ENCODE assay signal across 16 cellular contexts in the genomic region with DNA sequence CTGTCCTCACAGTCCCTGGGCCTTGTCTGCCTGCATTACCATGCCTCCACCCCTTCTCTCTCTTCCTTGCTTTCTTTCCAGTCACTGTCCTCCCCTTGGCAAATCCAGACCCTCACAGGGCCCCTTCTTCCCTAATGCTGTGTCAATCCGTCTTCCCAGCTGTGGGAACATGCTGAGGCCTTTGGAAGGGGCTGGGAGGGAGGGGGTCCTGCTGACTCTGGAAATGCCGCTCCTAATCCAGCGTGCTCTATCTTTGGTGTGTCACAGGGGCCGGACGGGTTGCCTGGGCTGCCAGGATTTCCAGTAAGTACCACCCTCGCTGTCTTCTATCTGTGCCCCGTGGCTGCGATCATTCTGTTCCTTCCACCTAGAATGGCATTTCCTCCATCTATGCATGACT.
DNase-seq lines count a peak whose midpoint lies in the region; ATAC-seq and TF ChIP-seq lines count a peak whose summit lies in the region.
"Had no signal": no experiment of that assay in that cellular context is flagged by ENCODE, and none has a peak within 500 bp of the region (broad histone marks: within the 10 kb centered on the region; RNA-seq: fewer than 3 reads in every experiment).

No MANE protein-coding gene starts in this region.

- TF ChIP-seq CTCF in HFFc6 (IDR thresholded peaks at IDR 0.05) (no peak), SK-N-SH (IDR thresholded peaks at IDR 0.05) (no peak), GM10266 (IDR thresholded peaks at IDR 0.05; ENCODE audit: control insufficient read depth, insufficient read depth, low read depth, missing control alignments) (no peak)

- peak overlapping the region in 1 of 2 experiments; percentile 78; a peak in 2 of 4 replicates for H3K27ac ChIP-seq in SK-N-SH (ENCODE audit: low read depth in 2 of 2, low read length in 1 of 2)
- peak overlapping the region in 12 of 21 experiments; percentile 19 to 81 (median 50) for H3K27ac ChIP-seq in skin epidermis
- H3K27ac ChIP-seq: SK-N-MC had no signal

- H3K27me3 ChIP-seq in SK-N-SH (ENCODE audit: insufficient read depth) = no peaks in the 10 kb centered on the region

- H3K4me2 ChIP-seq in SK-N-SH = peak overlapping the region; percentile 72

- intact Hi-C loops in activated CD4-positive, alpha-beta T cell treated with anti-CD3 and anti-CD28 coated beads for 36 hours (cut with DNase I, micrococcal nuclease) = no loop called here

- no peak for TF ChIP-seq RAD21 in SK-N-SH (IDR thresholded peaks at IDR 0.05; ENCODE audit: low read length)

- CTCF ChIA-PET in SK-N-SH (lab: Yijun Ruan, JAX) = interaction anchor here (0.8 to 1.2 kb wide), 2 partner anchors 12 to 100 kb away, joined by 3 read pairs; no protein-coding TSS in a partner anchor
- CTCF ChIA-PET in activated CD4-positive, alpha-beta T cell treated with anti-CD3 and anti-CD28 coated beads for 36 hours (lab: Charles Lee) = interaction anchor here (0.8 to 1.8 kb wide), 2 partner anchors 13 to 84 kb away, joined by 3 read pairs; no protein-coding TSS in a partner anchor

- H3K9ac ChIP-seq in SK-N-SH = peak overlapping the region; percentile 31; the same call in 1 of the 2 replicates

- no peaks in the 10 kb centered on the region for H3K79me2 ChIP-seq in SK-N-SH (ENCODE audit: insufficient read depth)

- WGBS in SK-N-SH (ENCODE audit: low lambda C conversion rate) = 61% methylated on average over 8 of the region's 8 CpGs

- no peak overlapping the region for H3K4me3 ChIP-seq in SK-N-SH (ENCODE audit: low read depth in 2 of 2, low read length in 1 of 2)
- no peak overlapping the region for H3K4me3 ChIP-seq in skin epidermis
- H3K4me3 ChIP-seq: SK-N-MC had no signal

- peaks cover 11% of the 10 kb centered on the region for H3K27me3 Mint-ChIP-seq in HFFc6 (ENCODE audit: insufficient read depth)
- H3K27me3 Mint-ChIP-seq in immature natural killer cell (ENCODE audit: low read depth in 3 of 3) = peaks cover 2 to 3% (median 2%) of the 10 kb centered on the region in 3 donors
- peaks cover 5% of the 10 kb centered on the region for H3K27me3 Mint-ChIP-seq in activated CD4-positive, alpha-beta T cell treated with anti-CD3 and anti-CD28 coated beads for 36 hours
- H3K27me3 Mint-ChIP-seq: memory B cell had no signal

- H3K36me3 Mint-ChIP-seq in HFFc6 (ENCODE audit: low read depth) = peaks cover 20% of the 10 kb centered on the region
- peaks cover 0 to 12% (median 11%) of the 10 kb centered on the region in 3 donors for H3K36me3 Mint-ChIP-seq in immature natural killer cell
- H3K36me3 Mint-ChIP-seq in activated CD4-positive, alpha-beta T cell treated with anti-CD3 and anti-CD28 coated beads for 36 hours (ENCODE audit: low read depth) = no peaks in the 10 kb centered on the region
- H3K36me3 Mint-ChIP-seq: WTC11 had no signal

- ATAC-seq in activated CD4-positive, alpha-beta T cell treated with anti-CD3 and anti-CD28 coated beads for 36 hours = no peak
- ATAC-seq: WTC11 had no signal

- no peaks in the 10 kb centered on the region for H4K20me1 ChIP-seq in SK-N-SH (ENCODE audit: insufficient read depth)

- H3K9me3 Mint-ChIP-seq in HFFc6 (peaks cover 18% of the 10 kb centered on the region), immature natural killer cell (peaks cover 4 to 16% (median 7%) of the 10 kb centered on the region in 6 donors)
- peaks cover 10% of the 10 kb centered on the region for H3K9me3 Mint-ChIP-seq in activated CD4-positive, alpha-beta T cell treated with anti-CD3 and anti-CD28 coated beads for 36 hours (ENCODE audit: low read depth)

- no peaks in the 10 kb centered on the region for H3K36me3 ChIP-seq in SK-N-SH (replicated peaks in 1 of 2; ENCODE audit: control insufficient read depth in 1 of 2, insufficient read depth in 2 of 2, low read length in 1 of 2)

- H2AFZ ChIP-seq in SK-N-SH (ENCODE audit: low read depth) = peak overlapping the region; percentile 67; the same call in 1 of the 2 replicates

- H3K4me1 Mint-ChIP-seq in HFFc6 (ENCODE audit: low read depth) (peaks cover 42% of the 10 kb centered on the region), immature natural killer cell (peaks cover 71 to 74% of the 10 kb centered on the region in 2 donors)
- H3K4me1 Mint-ChIP-seq in activated CD4-positive, alpha-beta T cell treated with anti-CD3 and anti-CD28 coated beads for 36 hours = peaks cover 19% of the 10 kb centered on the region
- H3K4me1 Mint-ChIP-seq: WTC11 had no signal

- no peak overlapping the region; the same call in 1 of the 2 replicates for H3K4me3 Mint-ChIP-seq in HFFc6
- peak overlapping the region in 3 of 5 donors; percentile 12 to 68 (median 65) for H3K4me3 Mint-ChIP-seq in immature natural killer cell
- no peak overlapping the region for H3K4me3 Mint-ChIP-seq in activated CD4-positive, alpha-beta T cell treated with anti-CD3 and anti-CD28 coated beads for 36 hours
- H3K4me3 Mint-ChIP-seq: memory B cell, WTC11 had no signal

- H3K9me3 ChIP-seq in SK-N-SH = no peaks in the 10 kb centered on the region

- H3K4me1 ChIP-seq in SK-N-SH (ENCODE audit: control insufficient read depth in 1 of 2, insufficient read depth in 2 of 2, low read depth in 1 of 2, low read length in 1 of 2) = peaks cover 0 to 21% of the 10 kb centered on the region in 2 experiments; a peak in 2 of 4 replicates

- POLR2A ChIA-PET in SK-N-SH (lab: Yijun Ruan, JAX) = no interaction called here
- POLR2A ChIA-PET in activated CD4-positive, alpha-beta T cell treated with anti-CD3 and anti-CD28 coated beads for 36 hours (lab: Charles Lee) = no interaction called here

- DNase-seq in HFFc6 = no peak
- DNase-seq in SK-N-SH = no peak
- DNase-seq in immature natural killer cell = no peak
- DNase-seq in GM10266 (ENCODE audit: extremely low spot score) = no peak
- DNase-seq in activated CD4-positive, alpha-beta T cell treated with anti-CD3 and anti-CD28 coated beads for 36 hours = no peak
- DNase-seq in GDM1 (lab: John Stamatoyannopoulos, UW) = no peak
- DNase-seq: activated CD8-positive, alpha-beta memory T cell treated with anti-CD3 and anti-CD28 coated beads for 24 hours; activated naive CD4-positive, alpha-beta T cell treated with anti-CD3 and anti-CD28 coated beads, Interleukin-2, amount 50 U/mL, for 16 hours; cortex of kidney; kidney glomerular epithelial cell; NCI-H1417 treated with DMSO at 0.1 percent for 48 hours; NCI-H2171 treated with DMSO at 0.1 percent for 48 hours had no signal

- H3K27ac Mint-ChIP-seq in HFFc6 (peak overlapping the region; percentile 67), immature natural killer cell (peak overlapping the region in 4 of 6 donors; percentile 69 to 88 (median 82))
- no peak overlapping the region for H3K27ac Mint-ChIP-seq in activated CD4-positive, alpha-beta T cell treated with anti-CD3 and anti-CD28 coated beads for 36 hours
- H3K27ac Mint-ChIP-seq: memory B cell, WTC11 had no signal

- H3K9me2 ChIP-seq in SK-N-SH = no peaks in the 10 kb centered on the region

- TF ChIP-seq EP300 in SK-N-SH (IDR thresholded peaks at IDR 0.05; ENCODE audit: borderline replicate concordance in 1 of 2, low read depth in 1 of 2, low read length in 1 of 2) = no peak

- peaks cover 11% of the 10 kb centered on the region for H3F3A ChIP-seq in SK-N-SH (replicated peaks; ENCODE audit: insufficient read depth)

TF ChIP-seq in SK-N-SH, 30 proteins besides CTCF, POLR2A, EP300 and RAD21:
- no peak for TF ChIP-seq POLR2AphosphoS5 (IDR thresholded peaks at IDR 0.05; ENCODE audit: low read depth, low read length)

Comparison
In these comparisons a context has a peak if more than half of its experiments do, and no peak if none do; other contexts are left out.
1. H3K4me3 Mint-ChIP-seq: peak in immature natural killer cell (3 of 5); none in HFFc6 (single experiment) and activated CD4-positive, alpha-beta T cell treated with anti-CD3 and anti-CD28 coated beads for 36 hours (single experiment).